In genomic region chr4:122156819-122157218, GRCh38 we compare ENCODE assay signal across 1 cellular context.
TF ChIP-seq lines count a peak whose summit lies in the region.

No MANE protein-coding gene starts in this region.

TF ChIP-seq in GM12878, 131 proteins besides CTCF, POLR2A, EP300 and RAD21:
- TF ChIP-seq CHD2 (IDR thresholded peaks at IDR 0.05; ENCODE audit: borderline replicate concordance, low read depth, low read length) (no peak), MTA2 (IDR thresholded peaks at IDR 0.05; ENCODE audit: low read depth) (0 out of 2 replicates have a peak, but pooled peaks have one; percentile 16), SPI1 (IDR thresholded peaks at IDR 0.05; ENCODE audit: borderline replicate concordance, insufficient read depth, low read depth, low read length) (peak; percentile 88; the same call in 1 of the 2 replicates), CREM (IDR thresholded peaks at IDR 0.05; ENCODE audit: low read depth) (0 out of 2 replicates have a peak, but pooled peaks have one; percentile 11), TARDBP (IDR thresholded peaks at IDR 0.05; ENCODE audit: borderline replicate concordance) (no peak), WRNIP1 (IDR thresholded peaks at IDR 0.05; ENCODE audit: borderline replicate concordance, low read depth, low read length) (no peak), ATF3 (IDR thresholded peaks at IDR 0.05; ENCODE audit: borderline replicate concordance, extremely low read depth, low read depth, low read length) (no peak), E2F8 (IDR thresholded peaks at IDR 0.05; ENCODE audit: low read depth, partially characterized antibody) (no peak), FOXK2 (IDR thresholded peaks at IDR 0.05) (no peak), ZNF217 (IDR thresholded peaks at IDR 0.05) (no peak), NR2C1 (IDR thresholded peaks at IDR 0.05) (no peak), CREB1 (IDR thresholded peaks at IDR 0.05; ENCODE audit: low read depth) (no peak), ZNF24 (IDR thresholded peaks at IDR 0.05) (no peak), IRF4 (IDR thresholded peaks at IDR 0.05; ENCODE audit: low read depth, low read length) (0 out of 2 replicates have a peak, but pooled peaks have one; percentile 54), CBFB (IDR thresholded peaks at IDR 0.05; ENCODE audit: low read depth) (no peak), DPF2 (IDR thresholded peaks at IDR 0.05) (no peak), PAX5 (IDR thresholded peaks at IDR 0.05; ENCODE audit: borderline replicate concordance, low read depth, low read length) (no peak), RUNX3 (IDR thresholded peaks at IDR 0.05; ENCODE audit: low read length) (peak; percentile 37; the same call in 1 of the 2 replicates), TCF7 (IDR thresholded peaks at IDR 0.05; ENCODE audit: borderline replicate concordance) (peak; percentile 65; the same call in 1 of the 2 replicates), STAT3 (IDR thresholded peaks at IDR 0.05; ENCODE audit: low read depth, low read length) (no peak), POU2F2 (IDR thresholded peaks at IDR 0.05; ENCODE audit: borderline replicate concordance, low read depth, low read length) (no peak), ZBED1 (IDR thresholded peaks at IDR 0.05; ENCODE audit: borderline replicate concordance) (no peak), SREBF2 (IDR thresholded peaks at IDR 0.05; ENCODE audit: low read length) (no peak), RCOR1 (conservative IDR thresholded peaks at IDR 0.05; ENCODE audit: low read depth, low read length) (no peak)
